19 cellular contexts compared by ENCODE assay signal in genomic region chr15:28987337-28987736, GRCh38.
DNase-seq lines count a peak whose midpoint lies in the region; ATAC-seq and FAIRE-seq lines count a peak whose summit lies in the region.
"Had no signal": no experiment of that assay in that cellular context is flagged by ENCODE, and none has a peak within 500 bp of the region (broad histone marks: within the 10 kb centered on the region; RNA-seq: fewer than 3 reads in every experiment).

No MANE protein-coding gene starts in this region.

- no peak overlapping the region for H3K27ac Mint-ChIP-seq in activated naive CD4-positive, alpha-beta T cell treated with anti-CD3 and anti-CD28 coated beads for 36 hours
- peak overlapping the region; percentile 12 for H3K27ac Mint-ChIP-seq in activated naive CD8-positive, alpha-beta T cell treated with anti-CD3 and anti-CD28 coated beads, Interleukin-2, amount 50 U/mL, for 24 hours
- H3K27ac Mint-ChIP-seq: CD14-positive monocyte had no signal

- peak; percentile 48 for FAIRE-seq in HTR-8/SVneo (lab: Jason Lieb, UNC)
- FAIRE-seq: GM12892 had no signal

- CTCF ChIA-PET in activated naive CD4-positive, alpha-beta T cell treated with anti-CD3 and anti-CD28 coated beads for 36 hours (lab: Charles Lee): interaction anchor here (1.2 to 1.5 kb wide), 2 partner anchors 103 to 117 kb away, joined by 3 read pairs; no protein-coding TSS in a partner anchor

- H3K27me3 Mint-ChIP-seq in activated naive CD4-positive, alpha-beta T cell treated with anti-CD3 and anti-CD28 coated beads for 36 hours (ENCODE audit: low read depth): no peaks in the 10 kb centered on the region
- no peaks in the 10 kb centered on the region for H3K27me3 Mint-ChIP-seq in activated naive CD8-positive, alpha-beta T cell treated with anti-CD3 and anti-CD28 coated beads, Interleukin-2, amount 50 U/mL, for 24 hours

- peaks cover 27% of the 10 kb centered on the region for H3K4me1 Mint-ChIP-seq in activated naive CD4-positive, alpha-beta T cell treated with anti-CD3 and anti-CD28 coated beads for 36 hours (ENCODE audit: low read depth)
- H3K4me1 Mint-ChIP-seq in activated naive CD8-positive, alpha-beta T cell treated with anti-CD3 and anti-CD28 coated beads, Interleukin-2, amount 50 U/mL, for 24 hours: peaks cover 42% of the 10 kb centered on the region

- H3K9me3 Mint-ChIP-seq in activated naive CD4-positive, alpha-beta T cell treated with anti-CD3 and anti-CD28 coated beads for 36 hours: peaks cover 8% of the 10 kb centered on the region
- peaks cover 6% of the 10 kb centered on the region for H3K9me3 Mint-ChIP-seq in activated naive CD8-positive, alpha-beta T cell treated with anti-CD3 and anti-CD28 coated beads, Interleukin-2, amount 50 U/mL, for 24 hours

- no peak for ATAC-seq in activated naive CD8-positive, alpha-beta T cell treated with anti-CD3 and anti-CD28 coated beads, Interleukin-2, amount 50 U/mL, for 24 hours
- ATAC-seq: HCT116 had no signal

- DNase-seq in activated naive CD4-positive, alpha-beta T cell treated with anti-CD3 and anti-CD28 coated beads for 36 hours: peak; percentile 31
- no peak for DNase-seq in activated naive CD4-positive, alpha-beta T cell (lab: John Stamatoyannopoulos, UW)
- DNase-seq in HTR-8/SVneo (ENCODE audit: insufficient read length, low spot score): no peak
- DNase-seq in activated naive CD8-positive, alpha-beta T cell treated with anti-CD3 and anti-CD28 coated beads, Interleukin-2, amount 50 U/mL, for 24 hours: no peak
- DNase-seq in posterior vena cava (ENCODE audit: low spot score): peak; percentile 53
- no peak for DNase-seq in ureter (ENCODE audit: low spot score)
- DNase-seq in NCI-H1436 treated with DMSO at 0.1 percent for 48 hours (lab: John Stamatoyannopoulos, UW): no peak
- DNase-seq: ACHN, AML-193, COR-L47, GM23248, KBM-7, NCI-H1092, NCI-H2081 treated with DMSO at 0.1 percent for 48 hours, NCI-H510A treated with DMSO at 0.1 percent for 48 hours, NCI-H82 had no signal

- intact Hi-C loops in activated naive CD4-positive, alpha-beta T cell treated with anti-CD3 and anti-CD28 coated beads for 36 hours (cut with micrococcal nuclease): loop anchor here (5.0 kb wide), 1 partner anchor 105 kb away; no protein-coding TSS in a partner anchor
- intact Hi-C loops in posterior vena cava (cut with DNase I): no loop called here

- peaks cover 9% of the 10 kb centered on the region for H3K36me3 Mint-ChIP-seq in activated naive CD4-positive, alpha-beta T cell treated with anti-CD3 and anti-CD28 coated beads for 36 hours (ENCODE audit: low read depth)
- peaks cover 3% of the 10 kb centered on the region for H3K36me3 Mint-ChIP-seq in activated naive CD8-positive, alpha-beta T cell treated with anti-CD3 and anti-CD28 coated beads, Interleukin-2, amount 50 U/mL, for 24 hours (ENCODE audit: low read depth)
- H3K36me3 Mint-ChIP-seq: CD14-positive monocyte had no signal

- H3K4me3 Mint-ChIP-seq in activated naive CD4-positive, alpha-beta T cell treated with anti-CD3 and anti-CD28 coated beads for 36 hours: no peak overlapping the region
- no peak overlapping the region for H3K4me3 Mint-ChIP-seq in activated naive CD8-positive, alpha-beta T cell treated with anti-CD3 and anti-CD28 coated beads, Interleukin-2, amount 50 U/mL, for 24 hours
- H3K4me3 Mint-ChIP-seq: CD14-positive monocyte had no signal

Comparison
In these comparisons a context has a peak if more than half of its experiments do, and no peak if none do; other contexts are left out.
1. DNase-seq: peak in activated naive CD4-positive, alpha-beta T cell treated with anti-CD3 and anti-CD28 coated beads for 36 hours (single experiment) and posterior vena cava (single experiment); none in activated naive CD4-positive, alpha-beta T cell (0 of 4), HTR-8/SVneo (single experiment), activated naive CD8-positive, alpha-beta T cell treated with anti-CD3 and anti-CD28 coated beads, Interleukin-2, amount 50 U/mL, for 24 hours (single experiment), ureter (single experiment) and NCI-H1436 treated with DMSO at 0.1 percent for 48 hours (single experiment).